22 cellular contexts compared by ENCODE assay signal in genomic region chr4:141054446-141054845, GRCh38.
A peak's percentile ranks its signal among the peaks of the same experiment; 100 is the strongest.
DNase-seq lines count a peak whose midpoint lies in the region; ATAC-seq and TF ChIP-seq lines count a peak whose summit lies in the region.
"Had no signal": no experiment of that assay in that cellular context is flagged by ENCODE, and none has a peak within 500 bp of the region (broad histone marks: within the 10 kb centered on the region; RNA-seq: fewer than 3 reads in every experiment).

No MANE protein-coding gene starts in this region.

- H3K9me3 ChIP-seq in right cardiac atrium (ENCODE audit: control insufficient read depth, low read length): no peaks in the 10 kb centered on the region
- peaks cover 0 to 17% (median 3%) of the 10 kb centered on the region in 4 donors for H3K9me3 ChIP-seq in upper lobe of left lung

- TF ChIP-seq CTCF in upper lobe of left lung (IDR thresholded peaks at IDR 0.05): no peak

- H3K27ac ChIP-seq in right cardiac atrium (ENCODE audit: low read length): no peak overlapping the region
- H3K27ac ChIP-seq in upper lobe of left lung: no peak overlapping the region
- H3K27ac ChIP-seq: 22Rv1, A549, BLaER1 had no signal

- H3K4me3 ChIP-seq in right cardiac atrium (ENCODE audit: low read length): no peak overlapping the region
- no peak overlapping the region for H3K4me3 ChIP-seq in upper lobe of left lung
- H3K4me3 ChIP-seq: A549, BLaER1, GM12878 had no signal

- H3K36me3 ChIP-seq in upper lobe of left lung: no peaks in the 10 kb centered on the region
- H3K36me3 ChIP-seq: BLaER1 had no signal

- 73% methylated on average over 2 of the region's 2 CpGs for WGBS in right cardiac atrium
- WGBS in upper lobe of left lung, 2 donors: 89 to 90% methylated on average over 2 of the region's 2 CpGs

- peak; percentile 54 for ATAC-seq in Right ventricle myocardium superior (ENCODE audit: poor library complexity)
- ATAC-seq in right cardiac atrium: no peak
- peak; percentile 51 for ATAC-seq in left ventricle myocardium superior
- no peak for ATAC-seq in Right ventricle myocardium inferior
- ATAC-seq in upper lobe of left lung (ENCODE audit: low FRiP score in 2 of 2): no peak
- ATAC-seq: A549, GM12878 had no signal

- TF ChIP-seq EP300 in upper lobe of left lung (IDR thresholded peaks at IDR 0.05): no peak

- TF ChIP-seq POLR2A in upper lobe of left lung (IDR thresholded peaks at IDR 0.05): no peak

- no peak for DNase-seq in Right ventricle myocardium superior
- DNase-seq in right cardiac atrium: no peak
- no peak for DNase-seq in left ventricle myocardium superior
- DNase-seq in Right ventricle myocardium inferior (ENCODE audit: missing footprints): no peak
- no peak for DNase-seq in upper lobe of left lung
- DNase-seq: AML-193; C1 segment of cervical spinal cord; CD4-positive, alpha-beta memory T cell; CD4-positive, CD25-positive, alpha-beta regulatory T cell; CD8-positive, alpha-beta memory T cell; COR-L47; DMS 273 treated with DMSO at 0.1 percent for 48 hours; DMS153; DMS53; DMS79; DND-41; EL; GDM1 had no signal

- H3K27me3 ChIP-seq in right cardiac atrium (ENCODE audit: control insufficient read depth, insufficient read depth) (no peaks in the 10 kb centered on the region), upper lobe of left lung (no peaks in the 10 kb centered on the region)
- H3K27me3 ChIP-seq: BLaER1 had no signal

- intact Hi-C loops in Right ventricle myocardium superior (cut with DNase I) (no loop called here), right cardiac atrium (cut with DNase I) (loop anchor here in 1 of 4 donors (10.0 kb wide), 1 partner anchor 60 kb away; no protein-coding TSS in a partner anchor), left ventricle myocardium superior (cut with micrococcal nuclease) (no loop called here), Right ventricle myocardium inferior (cut with DNase I) (no loop called here)

- no peaks in the 10 kb centered on the region for H3K4me1 ChIP-seq in right cardiac atrium (ENCODE audit: control insufficient read depth, insufficient read depth, low read length)
- no peaks in the 10 kb centered on the region for H3K4me1 ChIP-seq in upper lobe of left lung
- H3K4me1 ChIP-seq: A549, BLaER1 had no signal

Comparison
In these comparisons a context has a peak if more than half of its experiments do, and no peak if none do; other contexts are left out.
1. ATAC-seq: peak in Right ventricle myocardium superior (single experiment) and left ventricle myocardium superior (single experiment); none in right cardiac atrium (0 of 2), Right ventricle myocardium inferior (single experiment) and upper lobe of left lung (0 of 2).